26 cellular contexts compared by ENCODE assay signal in genomic region chr13:83332751-83333150, GRCh38.
"Had no signal": no experiment of that assay in that cellular context is flagged by ENCODE, and none has a peak within 500 bp of the region (broad histone marks: within the 10 kb centered on the region; RNA-seq: fewer than 3 reads in every experiment).

No MANE protein-coding gene starts in this region.

- H3K4me3 ChIP-seq: coronary artery, dorsolateral prefrontal cortex had no signal

- H3K36me3 ChIP-seq: brain microvascular endothelial cell, WERI-Rb-1 had no signal

- H3K27me3 ChIP-seq: brain microvascular endothelial cell, dorsolateral prefrontal cortex had no signal

- DNase-seq: activated B cell treated with CpG ODN at 0.5 μM for 24 hours; activated CD4-positive, alpha-beta T cell treated with anti-CD3 and anti-CD28 coated beads for 48 hours; activated CD4-positive, alpha-beta T cell treated with anti-CD3 and anti-CD28 coated beads, Interleukin-2, amount 50 U/mL, for 1 hour; activated CD4-positive, alpha-beta T cell treated with anti-CD3 and anti-CD28 coated beads, Interleukin-2, amount 50 U/mL, for 48 hours; activated CD8-positive, alpha-beta memory T cell treated with anti-CD3 and anti-CD28 coated beads for 24 hours; activated CD8-positive, alpha-beta T cell treated with anti-CD3 and anti-CD28 coated beads for 36 hours; activated effector memory CD4-positive, alpha-beta T cell treated with Interleukin-2 at 50 U/mL for 16 hours; activated gamma-delta T cell treated with Interleukin-2 at 50 U/mL for 16 hours; activated naive CD4-positive, alpha-beta T cell treated with anti-CD3 and anti-CD28 coated beads, Interleukin-2, amount 50 U/mL, for 16 hours; activated naive CD4-positive, alpha-beta T cell treated with Interleukin-2 at 50 U/mL for 16 hours; activated T-cell treated with anti-CD3 and anti-CD28 coated beads, Interleukin-2, amount 50 U/mL, for 4 hours; amniotic stem cell; anterior cingulate cortex; brain microvascular endothelial cell; dorsolateral prefrontal cortex; effector memory CD4-positive, alpha-beta T cell; endodermal cell; foreskin fibroblast; head of caudate nucleus; T-helper 17 cell; T1000; WERI-Rb-1 had no signal

- ATAC-seq: activated CD4-positive, CD25-positive, alpha-beta regulatory T cell treated with anti-CD3 and anti-CD28 coated beads, Interleukin-2, amount 50 U/mL, for 24 hours; activated CD8-positive, alpha-beta T cell treated with anti-CD3 and anti-CD28 coated beads for 36 hours; activated T-cell treated with anti-CD3 and anti-CD28 coated beads, Interleukin-2, amount 50 U/mL, for 4 hours; activated T-helper 17 cell treated with anti-CD3 and anti-CD28 coated beads, Interleukin-2, amount 50 U/mL, for 72 hours; esophagus mucosa; T-helper 17 cell had no signal

- H3K27ac ChIP-seq: brain microvascular endothelial cell, coronary artery, dorsolateral prefrontal cortex, WERI-Rb-1 had no signal
